In the genomic region with DNA sequence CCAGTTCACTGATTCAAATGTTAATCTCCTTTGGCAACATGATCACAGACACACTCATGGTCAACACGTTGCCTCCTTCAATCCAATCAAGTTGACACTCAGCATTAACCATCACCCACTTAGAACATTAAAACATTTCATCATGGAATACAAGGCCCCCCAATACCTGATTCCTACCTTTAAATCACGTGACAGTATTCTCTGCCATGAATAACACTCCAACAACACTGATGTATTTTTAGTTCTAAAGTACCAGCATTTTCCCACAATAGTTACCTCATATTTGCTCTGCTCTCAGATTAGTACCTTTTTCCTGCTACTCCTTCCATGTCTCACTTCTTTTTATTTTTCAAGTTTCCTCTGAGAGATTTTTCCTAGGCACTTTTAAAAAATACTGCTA, we compare ENCODE assay signal across 3 cellular contexts.
TF ChIP-seq lines count a peak whose summit lies in the region.

No MANE protein-coding gene starts in this region.

TF ChIP-seq in HepG2, 621 proteins besides CTCF, POLR2A, EP300 and RAD21:
- TF ChIP-seq, protein P1, sequence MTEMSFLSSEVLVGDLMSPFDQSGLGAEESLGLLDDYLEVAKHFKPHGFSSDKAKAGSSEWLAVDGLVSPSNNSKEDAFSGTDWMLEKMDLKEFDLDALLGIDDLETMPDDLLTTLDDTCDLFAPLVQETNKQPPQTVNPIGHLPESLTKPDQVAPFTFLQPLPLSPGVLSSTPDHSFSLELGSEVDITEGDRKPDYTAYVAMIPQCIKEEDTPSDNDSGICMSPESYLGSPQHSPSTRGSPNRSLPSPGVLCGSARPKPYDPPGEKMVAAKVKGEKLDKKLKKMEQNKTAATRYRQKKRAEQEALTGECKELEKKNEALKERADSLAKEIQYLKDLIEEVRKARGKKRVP (CRISPR knock-in tag; IDR thresholded peaks at IDR 0.05): no peak
- TF ChIP-seq RAD51 (IDR thresholded peaks at IDR 0.05; ENCODE audit: borderline replicate concordance): peak; percentile 54

TF ChIP-seq in A549, 52 proteins besides CTCF, POLR2A, EP300 and RAD21:
- no peak for TF ChIP-seq RARB (CRISPR knock-in tag; IDR thresholded peaks at IDR 0.05)
- TF ChIP-seq HDAC2 (IDR thresholded peaks at IDR 0.05): no peak
- TF ChIP-seq KDM5A (IDR thresholded peaks at IDR 0.05): no peak
- TF ChIP-seq, protein P2, sequence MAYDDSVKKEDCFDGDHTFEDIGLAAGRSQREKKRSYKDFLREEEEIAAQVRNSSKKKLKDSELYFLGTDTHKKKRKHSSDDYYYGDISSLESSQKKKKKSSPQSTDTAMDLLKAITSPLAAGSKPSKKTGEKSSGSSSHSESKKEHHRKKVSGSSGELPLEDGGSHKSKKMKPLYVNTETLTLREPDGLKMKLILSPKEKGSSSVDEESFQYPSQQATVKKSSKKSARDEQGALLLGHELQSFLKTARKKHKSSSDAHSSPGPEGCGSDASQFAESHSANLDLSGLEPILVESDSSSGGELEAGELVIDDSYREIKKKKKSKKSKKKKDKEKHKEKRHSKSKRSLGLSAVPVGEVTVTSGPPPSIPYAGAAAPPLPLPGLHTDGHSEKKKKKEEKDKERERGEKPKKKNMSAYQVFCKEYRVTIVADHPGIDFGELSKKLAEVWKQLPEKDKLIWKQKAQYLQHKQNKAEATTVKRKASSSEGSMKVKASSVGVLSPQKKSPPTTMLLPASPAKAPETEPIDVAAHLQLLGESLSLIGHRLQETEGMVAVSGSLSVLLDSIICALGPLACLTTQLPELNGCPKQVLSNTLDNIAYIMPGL (CRISPR knock-in tag; IDR thresholded peaks at IDR 0.05; ENCODE audit: borderline replicate concordance): no peak
- TF ChIP-seq POLR2AphosphoS2 (conservative IDR thresholded peaks at IDR 0.05; ENCODE audit: low read length): no peak
- TF ChIP-seq FOSL2 (IDR thresholded peaks at IDR 0.05): no peak
- no peak for TF ChIP-seq FOSL2 (CRISPR knock-in tag; IDR thresholded peaks at IDR 0.05)
TF ChIP-seq in A549: peak in this region for 0.

TF ChIP-seq in K562, 482 proteins besides CTCF, POLR2A, EP300 and RAD21:
- no peak for TF ChIP-seq CSDE1 (IDR thresholded peaks at IDR 0.05)
- TF ChIP-seq, protein P3, sequence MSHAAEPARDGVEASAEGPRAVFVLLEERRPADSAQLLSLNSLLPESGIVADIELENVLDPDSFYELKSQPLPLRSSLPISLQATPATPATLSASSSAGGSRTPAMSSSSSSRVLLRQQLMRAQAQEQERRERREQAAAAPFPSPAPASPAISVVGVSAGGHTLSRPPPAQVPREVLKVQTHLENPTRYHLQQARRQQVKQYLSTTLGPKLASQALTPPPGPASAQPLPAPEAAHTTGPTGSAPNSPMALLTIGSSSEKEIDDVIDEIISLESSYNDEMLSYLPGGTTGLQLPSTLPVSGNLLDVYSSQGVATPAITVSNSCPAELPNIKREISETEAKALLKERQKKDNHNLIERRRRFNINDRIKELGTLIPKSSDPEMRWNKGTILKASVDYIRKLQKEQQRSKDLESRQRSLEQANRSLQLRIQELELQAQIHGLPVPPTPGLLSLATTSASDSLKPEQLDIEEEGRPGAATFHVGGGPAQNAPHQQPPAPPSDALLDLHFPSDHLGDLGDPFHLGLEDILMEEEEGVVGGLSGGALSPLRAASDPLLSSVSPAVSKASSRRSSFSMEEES (CRISPR knock-in tag; IDR thresholded peaks at IDR 0.05): peak; percentile 78
